In the genomic region with DNA sequence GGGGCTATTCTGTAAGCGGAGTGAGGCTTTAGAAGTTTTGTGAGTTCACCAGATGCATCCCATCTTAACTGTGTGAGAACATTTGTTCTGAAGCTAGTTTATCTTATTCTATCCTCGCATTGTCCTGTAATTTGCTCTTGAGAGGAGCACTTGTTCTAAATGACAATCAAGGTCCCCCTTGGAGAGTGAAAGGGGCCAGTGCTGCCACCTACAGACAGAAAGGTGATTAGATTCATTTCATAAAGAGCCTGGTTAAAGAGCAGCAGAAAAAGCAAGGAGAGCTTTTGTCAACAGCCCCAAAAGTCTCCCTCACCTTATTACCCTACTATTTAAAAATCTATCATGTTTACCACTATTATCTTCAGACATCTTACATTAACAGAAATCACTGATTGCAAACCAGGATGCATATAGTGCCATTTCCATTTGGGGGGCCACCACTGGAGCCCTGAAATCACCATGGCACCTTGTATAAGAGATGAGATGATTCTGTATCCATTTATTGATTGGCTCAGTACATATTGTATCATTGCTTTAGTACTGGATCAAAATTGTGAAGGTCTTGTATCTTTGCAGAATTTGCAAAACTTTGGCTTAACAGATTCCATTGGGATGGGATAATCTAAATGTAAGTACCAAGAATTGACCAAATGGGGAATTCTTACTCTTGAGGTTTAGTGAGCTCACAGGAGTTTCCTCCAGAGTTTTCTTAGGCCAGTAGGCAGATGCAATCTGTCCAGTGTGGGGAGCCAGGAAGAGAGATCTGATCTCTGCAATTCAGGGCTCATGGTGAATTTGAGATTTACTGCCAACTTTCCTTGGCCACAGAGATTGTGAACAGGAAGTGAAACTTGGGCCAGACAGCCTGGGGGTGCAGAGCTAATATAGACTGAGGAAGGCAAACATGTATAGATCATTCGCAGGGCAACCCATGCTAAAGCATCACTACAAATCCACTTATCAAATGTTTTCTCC, we compare ENCODE assay signal across 8 cellular contexts.
DNase-seq lines count a peak whose midpoint lies in the region; FAIRE-seq and TF ChIP-seq lines count a peak whose summit lies in the region.

No MANE protein-coding gene starts in this region.

- no peak overlapping the region for H2AFZ ChIP-seq in parathyroid adenoma

- peak; percentile 34 for FAIRE-seq in TTC549 (lab: Jason Lieb, UNC)
- peak; percentile 81 for FAIRE-seq in frontal cortex (lab: Jason Lieb, UNC)

- no peaks in the 10 kb centered on the region for H3K27me3 ChIP-seq in parathyroid adenoma (ENCODE audit: control insufficient read depth, insufficient read depth, low read length)

- H3K27ac ChIP-seq in parathyroid adenoma, result no peak overlapping the region

- H3K4me3 ChIP-seq in HFF-Myc (replicated peaks; ENCODE audit: low read depth, low read length) (no peak overlapping the region), parathyroid adenoma (ENCODE audit: low read depth, low read length) (no peak overlapping the region)

- no peaks in the 10 kb centered on the region for H3K9me3 ChIP-seq in parathyroid adenoma (ENCODE audit: control insufficient read depth, low read length)

- H3K4me2 ChIP-seq in parathyroid adenoma (ENCODE audit: low read length), result no peak overlapping the region

- no peak overlapping the region for H3K9ac ChIP-seq in parathyroid adenoma

- no peaks in the 10 kb centered on the region for H3K36me3 ChIP-seq in parathyroid adenoma (ENCODE audit: control insufficient read depth, insufficient read depth, low read length)

- H3K4me1 ChIP-seq in parathyroid adenoma, result no peaks in the 10 kb centered on the region

- peak; percentile 11 to 13 for DNase-seq in stimulated activated CD4-positive, alpha-beta T cell treated with anti-CD3 and anti-CD28 coated beads, Interleukin-2, amount 100 ng/mL, for 48 hours
- no peak for DNase-seq in stimulated activated CD4-positive, alpha-beta T cell treated with anti-CD3 and anti-CD28 coated beads, Interleukin-4, amount 100 ng/mL, for 24 hours
- DNase-seq in HFF-Myc (ENCODE audit: extremely low read depth, low read depth) (peak; percentile 33), NCI-H1436 (lab: John Stamatoyannopoulos, UW) (peak; percentile 74), frontal cortex (ENCODE audit: low spot score in 2 of 2) (peak; percentile 34 to 58)
- no peak for DNase-seq in activated T-cell treated with anti-CD3 and anti-CD28 coated beads, Interleukin-2, amount 50 U/mL, for 1 hour

- H3K79me2 ChIP-seq in parathyroid adenoma, result no peaks in the 10 kb centered on the region

- peak; percentile 71 for TF ChIP-seq CTCF in HFF-Myc (IDR thresholded peaks at IDR 0.05; ENCODE audit: low read depth, low read length, missing control alignments)
- TF ChIP-seq CTCF in parathyroid adenoma (IDR thresholded peaks at IDR 0.05), result peak; percentile 57

Comparison
In these comparisons a context has a peak if more than half of its experiments do, and no peak if none do; other contexts are left out.
1. DNase-seq: peak in stimulated activated CD4-positive, alpha-beta T cell treated with anti-CD3 and anti-CD28 coated beads, Interleukin-2, amount 100 ng/mL, for 48 hours (2 of 2), HFF-Myc (single experiment), NCI-H1436 (single experiment) and frontal cortex (2 of 2); none in stimulated activated CD4-positive, alpha-beta T cell treated with anti-CD3 and anti-CD28 coated beads, Interleukin-4, amount 100 ng/mL, for 24 hours (single experiment) and activated T-cell treated with anti-CD3 and anti-CD28 coated beads, Interleukin-2, amount 50 U/mL, for 1 hour (single experiment).